ENCODE assay signal across 1 cellular context in genomic region chr2:112749755-112750559, GRCh38.
TF ChIP-seq lines count a peak whose summit lies in the region.

No MANE protein-coding gene starts in this region.

TF ChIP-seq in HepG2, 621 proteins besides CTCF, POLR2A, EP300 and RAD21 (continued from another document and continues in another):
- TF ChIP-seq, protein P1, sequence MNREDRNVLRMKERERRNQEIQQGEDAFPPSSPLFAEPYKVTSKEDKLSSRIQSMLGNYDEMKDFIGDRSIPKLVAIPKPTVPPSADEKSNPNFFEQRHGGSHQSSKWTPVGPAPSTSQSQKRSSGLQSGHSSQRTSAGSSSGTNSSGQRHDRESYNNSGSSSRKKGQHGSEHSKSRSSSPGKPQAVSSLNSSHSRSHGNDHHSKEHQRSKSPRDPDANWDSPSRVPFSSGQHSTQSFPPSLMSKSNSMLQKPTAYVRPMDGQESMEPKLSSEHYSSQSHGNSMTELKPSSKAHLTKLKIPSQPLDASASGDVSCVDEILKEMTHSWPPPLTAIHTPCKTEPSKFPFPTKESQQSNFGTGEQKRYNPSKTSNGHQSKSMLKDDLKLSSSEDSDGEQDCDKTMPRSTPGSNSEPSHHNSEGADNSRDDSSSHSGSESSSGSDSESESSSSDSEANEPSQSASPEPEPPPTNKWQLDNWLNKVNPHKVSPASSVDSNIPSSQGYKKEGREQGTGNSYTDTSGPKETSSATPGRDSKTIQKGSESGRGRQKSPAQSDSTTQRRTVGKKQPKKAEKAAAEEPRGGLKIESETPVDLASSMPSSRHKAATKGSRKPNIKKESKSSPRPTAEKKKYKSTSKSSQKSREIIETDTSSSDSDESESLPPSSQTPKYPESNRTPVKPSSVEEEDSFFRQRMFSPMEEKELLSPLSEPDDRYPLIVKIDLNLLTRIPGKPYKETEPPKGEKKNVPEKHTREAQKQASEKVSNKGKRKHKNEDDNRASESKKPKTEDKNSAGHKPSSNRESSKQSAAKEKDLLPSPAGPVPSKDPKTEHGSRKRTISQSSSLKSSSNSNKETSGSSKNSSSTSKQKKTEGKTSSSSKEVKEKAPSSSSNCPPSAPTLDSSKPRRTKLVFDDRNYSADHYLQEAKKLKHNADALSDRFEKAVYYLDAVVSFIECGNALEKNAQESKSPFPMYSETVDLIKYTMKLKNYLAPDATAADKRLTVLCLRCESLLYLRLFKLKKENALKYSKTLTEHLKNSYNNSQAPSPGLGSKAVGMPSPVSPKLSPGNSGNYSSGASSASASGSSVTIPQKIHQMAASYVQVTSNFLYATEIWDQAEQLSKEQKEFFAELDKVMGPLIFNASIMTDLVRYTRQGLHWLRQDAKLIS (CRISPR knock-in tag; IDR thresholded peaks at IDR 0.05) = no peak
- TF ChIP-seq ISX (CRISPR knock-in tag; conservative IDR thresholded peaks at IDR 0.05) (no peak), ZNF547 (CRISPR knock-in tag; IDR thresholded peaks at IDR 0.05) (no peak), THAP9 (CRISPR knock-in tag; IDR thresholded peaks at IDR 0.05; ENCODE audit: borderline replicate concordance) (no peak), GATAD1 (CRISPR knock-in tag; IDR thresholded peaks at IDR 0.05) (0 out of 2 replicates have a peak, but pooled peaks have one; percentile 18), ZNF773 (CRISPR knock-in tag; IDR thresholded peaks at IDR 0.05; ENCODE audit: borderline replicate concordance) (no peak), HNRNPLL (IDR thresholded peaks at IDR 0.05; ENCODE audit: low read depth, low read length, poor library complexity, severe bottlenecking) (no peak), CENPX (CRISPR knock-in tag; IDR thresholded peaks at IDR 0.05) (no peak), ATF4 (CRISPR knock-in tag; IDR thresholded peaks at IDR 0.05) (peak in 1 of 2 experiments; percentile 10; a peak in 1 of 4 replicates), ZNF550 (CRISPR knock-in tag; IDR thresholded peaks at IDR 0.05; ENCODE audit: borderline replicate concordance) (no peak), NPAS2 (CRISPR knock-in tag; IDR thresholded peaks at IDR 0.05; ENCODE audit: borderline replicate concordance) (no peak), ZMYM3 (CRISPR knock-in tag; IDR thresholded peaks at IDR 0.05) (no peak), HHEX (CRISPR knock-in tag; IDR thresholded peaks at IDR 0.05) (peak; percentile 54; the same call in 1 of the 2 replicates), TRIM24 (CRISPR knock-in tag; IDR thresholded peaks at IDR 0.05) (no peak), ZBTB1 (CRISPR knock-in tag; IDR thresholded peaks at IDR 0.05; ENCODE audit: borderline replicate concordance) (no peak), ZNF660 (CRISPR knock-in tag; IDR thresholded peaks at IDR 0.05; ENCODE audit: borderline replicate concordance, low read depth) (no peak), GATAD2A (CRISPR knock-in tag; IDR thresholded peaks at IDR 0.05) (peak; percentile 61), MXI1 (IDR thresholded peaks at IDR 0.05; ENCODE audit: borderline replicate concordance, low read depth, low read length) (peak; percentile 49; the same call in 1 of the 3 replicates), ZNF605 (CRISPR knock-in tag; IDR thresholded peaks at IDR 0.05) (no peak), NCOA2 (CRISPR knock-in tag; IDR thresholded peaks at IDR 0.05) (peak; percentile 28; the same call in 1 of the 2 replicates), CEBPG (CRISPR knock-in tag; IDR thresholded peaks at IDR 0.05) (peak; percentile 60; the same call in 1 of the 2 replicates), MBD4 (IDR thresholded peaks at IDR 0.05; ENCODE audit: borderline replicate concordance, low read length) (no peak), ZFP41 (CRISPR knock-in tag; IDR thresholded peaks at IDR 0.05; ENCODE audit: borderline replicate concordance) (no peak), GTF3A (CRISPR knock-in tag; conservative IDR thresholded peaks at IDR 0.05) (no peak), ZMAT3 (CRISPR knock-in tag; conservative IDR thresholded peaks at IDR 0.05) (no peak), ZNF331 (CRISPR knock-in tag; IDR thresholded peaks at IDR 0.05) (peak; percentile 72; the same call in 1 of the 2 replicates), ZNF792 (CRISPR knock-in tag; IDR thresholded peaks at IDR 0.05) (no peak), KLF9 (CRISPR knock-in tag; IDR thresholded peaks at IDR 0.05; ENCODE audit: low read depth) (no peak), MEF2D (CRISPR knock-in tag; IDR thresholded peaks at IDR 0.05) (no peak), TBL1XR1 (IDR thresholded peaks at IDR 0.05; ENCODE audit: borderline replicate concordance, low read length, partially characterized antibody) (no peak), GATA4 (IDR thresholded peaks at IDR 0.05; ENCODE audit: borderline replicate concordance, low read depth) (no peak), MEIS2 (CRISPR knock-in tag; IDR thresholded peaks at IDR 0.05) (no peak), ZNF501 (CRISPR knock-in tag; IDR thresholded peaks at IDR 0.05) (peak; percentile 28; the same call in 1 of the 2 replicates), SOX6 (IDR thresholded peaks at IDR 0.05) (no peak), SOX6 (CRISPR knock-in tag; IDR thresholded peaks at IDR 0.05) (peak; percentile 28; the same call in 1 of the 2 replicates), ZNF670 (CRISPR knock-in tag; IDR thresholded peaks at IDR 0.05; ENCODE audit: borderline replicate concordance) (0 out of 2 replicates have a peak, but pooled peaks have one; percentile 28), ZFAT (CRISPR knock-in tag; conservative IDR thresholded peaks at IDR 0.05) (no peak), ZNF644 (CRISPR knock-in tag; IDR thresholded peaks at IDR 0.05; ENCODE audit: low read depth) (no peak), SMARCC2 (IDR thresholded peaks at IDR 0.05) (no peak), SAP130 (CRISPR knock-in tag; IDR thresholded peaks at IDR 0.05; ENCODE audit: low read depth) (peak; percentile 52)
- TF ChIP-seq, protein P2, sequence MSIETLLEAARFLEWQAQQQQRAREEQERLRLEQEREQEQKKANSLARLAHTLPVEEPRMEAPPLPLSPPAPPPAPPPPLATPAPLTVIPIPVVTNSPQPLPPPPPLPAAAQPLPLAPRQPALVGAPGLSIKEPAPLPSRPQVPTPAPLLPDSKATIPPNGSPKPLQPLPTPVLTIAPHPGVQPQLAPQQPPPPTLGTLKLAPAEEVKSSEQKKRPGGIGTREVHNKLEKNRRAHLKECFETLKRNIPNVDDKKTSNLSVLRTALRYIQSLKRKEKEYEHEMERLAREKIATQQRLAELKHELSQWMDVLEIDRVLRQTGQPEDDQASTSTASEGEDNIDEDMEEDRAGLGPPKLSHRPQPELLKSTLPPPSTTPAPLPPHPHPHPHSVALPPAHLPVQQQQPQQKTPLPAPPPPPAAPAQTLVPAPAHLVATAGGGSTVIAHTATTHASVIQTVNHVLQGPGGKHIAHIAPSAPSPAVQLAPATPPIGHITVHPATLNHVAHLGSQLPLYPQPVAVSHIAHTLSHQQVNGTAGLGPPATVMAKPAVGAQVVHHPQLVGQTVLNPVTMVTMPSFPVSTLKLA (IDR thresholded peaks at IDR 0.05) = no peak
- TF ChIP-seq, protein P3, sequence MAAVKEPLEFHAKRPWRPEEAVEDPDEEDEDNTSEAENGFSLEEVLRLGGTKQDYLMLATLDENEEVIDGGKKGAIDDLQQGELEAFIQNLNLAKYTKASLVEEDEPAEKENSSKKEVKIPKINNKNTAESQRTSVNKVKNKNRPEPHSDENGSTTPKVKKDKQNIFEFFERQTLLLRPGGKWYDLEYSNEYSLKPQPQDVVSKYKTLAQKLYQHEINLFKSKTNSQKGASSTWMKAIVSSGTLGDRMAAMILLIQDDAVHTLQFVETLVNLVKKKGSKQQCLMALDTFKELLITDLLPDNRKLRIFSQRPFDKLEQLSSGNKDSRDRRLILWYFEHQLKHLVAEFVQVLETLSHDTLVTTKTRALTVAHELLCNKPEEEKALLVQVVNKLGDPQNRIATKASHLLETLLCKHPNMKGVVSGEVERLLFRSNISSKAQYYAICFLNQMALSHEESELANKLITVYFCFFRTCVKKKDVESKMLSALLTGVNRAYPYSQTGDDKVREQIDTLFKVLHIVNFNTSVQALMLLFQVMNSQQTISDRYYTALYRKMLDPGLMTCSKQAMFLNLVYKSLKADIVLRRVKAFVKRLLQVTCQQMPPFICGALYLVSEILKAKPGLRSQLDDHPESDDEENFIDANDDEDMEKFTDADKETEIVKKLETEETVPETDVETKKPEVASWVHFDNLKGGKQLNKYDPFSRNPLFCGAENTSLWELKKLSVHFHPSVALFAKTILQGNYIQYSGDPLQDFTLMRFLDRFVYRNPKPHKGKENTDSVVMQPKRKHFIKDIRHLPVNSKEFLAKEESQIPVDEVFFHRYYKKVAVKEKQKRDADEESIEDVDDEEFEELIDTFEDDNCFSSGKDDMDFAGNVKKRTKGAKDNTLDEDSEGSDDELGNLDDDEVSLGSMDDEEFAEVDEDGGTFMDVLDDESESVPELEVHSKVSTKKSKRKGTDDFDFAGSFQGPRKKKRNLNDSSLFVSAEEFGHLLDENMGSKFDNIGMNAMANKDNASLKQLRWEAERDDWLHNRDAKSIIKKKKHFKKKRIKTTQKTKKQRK (IDR thresholded peaks at IDR 0.05; ENCODE audit: low read length) = no peak
- TF ChIP-seq, protein P4, sequence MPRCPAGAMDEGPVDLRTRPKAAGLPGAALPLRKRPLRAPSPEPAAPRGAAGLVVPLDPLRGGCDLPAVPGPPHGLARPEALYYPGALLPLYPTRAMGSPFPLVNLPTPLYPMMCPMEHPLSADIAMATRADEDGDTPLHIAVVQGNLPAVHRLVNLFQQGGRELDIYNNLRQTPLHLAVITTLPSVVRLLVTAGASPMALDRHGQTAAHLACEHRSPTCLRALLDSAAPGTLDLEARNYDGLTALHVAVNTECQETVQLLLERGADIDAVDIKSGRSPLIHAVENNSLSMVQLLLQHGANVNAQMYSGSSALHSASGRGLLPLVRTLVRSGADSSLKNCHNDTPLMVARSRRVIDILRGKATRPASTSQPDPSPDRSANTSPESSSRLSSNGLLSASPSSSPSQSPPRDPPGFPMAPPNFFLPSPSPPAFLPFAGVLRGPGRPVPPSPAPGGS (CRISPR knock-in tag; IDR thresholded peaks at IDR 0.05) = no peak
- TF ChIP-seq, protein P5, sequence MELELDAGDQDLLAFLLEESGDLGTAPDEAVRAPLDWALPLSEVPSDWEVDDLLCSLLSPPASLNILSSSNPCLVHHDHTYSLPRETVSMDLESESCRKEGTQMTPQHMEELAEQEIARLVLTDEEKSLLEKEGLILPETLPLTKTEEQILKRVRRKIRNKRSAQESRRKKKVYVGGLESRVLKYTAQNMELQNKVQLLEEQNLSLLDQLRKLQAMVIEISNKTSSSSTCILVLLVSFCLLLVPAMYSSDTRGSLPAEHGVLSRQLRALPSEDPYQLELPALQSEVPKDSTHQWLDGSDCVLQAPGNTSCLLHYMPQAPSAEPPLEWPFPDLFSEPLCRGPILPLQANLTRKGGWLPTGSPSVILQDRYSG (CRISPR knock-in tag; IDR thresholded peaks at IDR 0.05) = no peak
- TF ChIP-seq, protein P6, sequence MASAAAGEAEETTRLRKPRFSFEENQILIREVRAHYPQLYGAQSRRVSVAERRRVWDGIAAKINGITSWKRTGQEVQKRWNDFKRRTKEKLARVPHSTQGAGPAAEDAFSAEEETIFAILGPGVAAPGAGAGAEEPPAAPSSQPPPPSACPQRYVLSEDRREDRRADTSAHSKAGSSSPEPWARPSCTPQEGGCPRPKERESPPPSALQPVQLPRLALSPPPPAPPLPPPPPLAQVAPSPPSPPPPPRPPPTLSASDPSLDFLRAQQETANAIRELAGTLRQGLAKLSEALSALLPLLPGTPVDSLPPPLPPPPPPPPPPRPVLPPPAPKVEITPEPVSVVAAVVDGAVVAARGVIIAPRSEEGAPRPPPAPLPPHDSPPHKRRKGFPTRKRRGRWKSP (CRISPR knock-in tag; IDR thresholded peaks at IDR 0.05) = peak; percentile 71; the same call in 1 of the 2 replicates
- TF ChIP-seq, protein P7, sequence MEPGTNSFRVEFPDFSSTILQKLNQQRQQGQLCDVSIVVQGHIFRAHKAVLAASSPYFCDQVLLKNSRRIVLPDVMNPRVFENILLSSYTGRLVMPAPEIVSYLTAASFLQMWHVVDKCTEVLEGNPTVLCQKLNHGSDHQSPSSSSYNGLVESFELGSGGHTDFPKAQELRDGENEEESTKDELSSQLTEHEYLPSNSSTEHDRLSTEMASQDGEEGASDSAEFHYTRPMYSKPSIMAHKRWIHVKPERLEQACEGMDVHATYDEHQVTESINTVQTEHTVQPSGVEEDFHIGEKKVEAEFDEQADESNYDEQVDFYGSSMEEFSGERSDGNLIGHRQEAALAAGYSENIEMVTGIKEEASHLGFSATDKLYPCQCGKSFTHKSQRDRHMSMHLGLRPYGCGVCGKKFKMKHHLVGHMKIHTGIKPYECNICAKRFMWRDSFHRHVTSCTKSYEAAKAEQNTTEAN (CRISPR knock-in tag; conservative IDR thresholded peaks at IDR 0.05) = no peak
